ENCODE assay signal across 4 cellular contexts in the genomic region with DNA sequence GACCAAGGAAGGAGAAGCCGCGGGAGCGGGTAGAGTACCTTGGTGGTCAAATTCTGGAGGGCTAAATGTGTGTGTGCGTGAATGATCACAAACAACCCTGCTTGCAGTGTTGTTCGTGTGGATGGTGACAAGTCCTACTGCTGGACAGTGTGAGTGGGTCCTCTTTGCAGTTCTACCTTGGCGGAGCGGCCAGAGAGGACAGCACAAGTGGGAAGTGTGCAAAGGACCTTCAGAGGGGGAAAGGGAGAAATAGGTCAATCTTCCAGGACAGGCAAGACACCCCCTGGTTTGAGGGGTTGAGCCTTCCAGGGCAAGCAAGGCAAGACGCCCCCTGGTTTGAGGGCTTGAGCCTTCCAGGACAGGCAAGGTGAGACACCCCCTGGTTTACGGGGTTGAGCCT.
DNase-seq lines count a peak whose midpoint lies in the region; TF ChIP-seq lines count a peak whose summit lies in the region.
"Not testable (repeated sequence)": the region's sequence is repeated elsewhere in the genome, so short reads cannot be mapped to it uniquely, and the experiment has no call there.

No MANE protein-coding gene starts in this region.

- H3K27ac ChIP-seq in hepatocyte, result peak overlapping the region; percentile 86
- H3K27ac ChIP-seq in neural progenitor cell, result not testable (repeated sequence)

- peak overlapping the region; percentile 61 for H3K4me2 ChIP-seq in hepatocyte
- H3K4me2 ChIP-seq in neural progenitor cell, result not testable (repeated sequence)

- H3K27ac Mint-ChIP-seq in MCF 10A (ENCODE audit: low read depth, unreplicated experiment) (peak overlapping the region; percentile 32), nephron (peak overlapping the region in 2 of 3 experiments; percentile 49 to 87), neural progenitor cell (peak overlapping the region; percentile 54)

- not testable (repeated sequence) for H2AFZ ChIP-seq in hepatocyte; neural progenitor cell (replicated peaks)

- not testable (repeated sequence) for H3K27me3 Mint-ChIP-seq in MCF 10A (ENCODE audit: insufficient read depth, unreplicated experiment); nephron (ENCODE audit: low read depth); neural progenitor cell (ENCODE audit: insufficient read depth, low read depth)

- H3K9me3 Mint-ChIP-seq in MCF 10A (ENCODE audit: unreplicated experiment); nephron; neural progenitor cell: not testable (repeated sequence)

- H3K9ac ChIP-seq in neural progenitor cell, result not testable (repeated sequence)

- not testable (repeated sequence) for H3K4me1 ChIP-seq in hepatocyte (ENCODE audit: insufficient read depth)
- H3K4me1 ChIP-seq in neural progenitor cell, result peaks cover 14% of the 10 kb centered on the region

- intact Hi-C loops in MCF 10A (cut with micrococcal nuclease), result not testable (repeated sequence)

- H3K4me1 Mint-ChIP-seq in MCF 10A (ENCODE audit: insufficient read depth, unreplicated experiment); nephron; neural progenitor cell: not testable (repeated sequence)

- BruUV-seq in MCF 10A (replicated peaks; lab: Mats Ljungman, UMichigan), result not testable (repeated sequence)

- CTCF ChIA-PET in MCF 10A (lab: Yijun Ruan, JAX), result not testable (repeated sequence)

- not testable (repeated sequence) for H3K9me2 ChIP-seq in hepatocyte (replicated peaks; ENCODE audit: insufficient read depth)

- 96% methylated on average over 9 of the region's 9 CpGs for WGBS in hepatocyte (ENCODE audit: low lambda C conversion rate, missing lambda C conversion rate)

- TF ChIP-seq CTCF in MCF 10A (IDR thresholded peaks at IDR 0.05; ENCODE audit: unreplicated experiment); hepatocyte (IDR thresholded peaks at IDR 0.05; ENCODE audit: poor library complexity); nephron (IDR thresholded peaks at IDR 0.05; ENCODE audit: unreplicated experiment in 3 of 3); neural progenitor cell (IDR thresholded peaks at IDR 0.05): not testable (repeated sequence)

- POLR2A ChIA-PET in MCF 10A (lab: Yijun Ruan, JAX), result not testable (repeated sequence)

- not testable (repeated sequence) for H3K9me3 ChIP-seq in hepatocyte (ENCODE audit: low read depth); neural progenitor cell (ENCODE audit: low read depth)

- H3K27me3 ChIP-seq in hepatocyte, neural progenitor cell: not testable (repeated sequence)

- H3K36me3 ChIP-seq in hepatocyte (replicated peaks; ENCODE audit: insufficient read depth, low read depth); neural progenitor cell: not testable (repeated sequence)

- not testable (repeated sequence) for H3K36me3 Mint-ChIP-seq in MCF 10A (ENCODE audit: insufficient read depth, unreplicated experiment); nephron (ENCODE audit: low read depth); neural progenitor cell

- not testable (repeated sequence) for H3K79me2 ChIP-seq in hepatocyte; neural progenitor cell (ENCODE audit: low read depth)

- DNase-seq in MCF 10A (ENCODE audit: unreplicated experiment); hepatocyte (ENCODE audit: low spot score); neural progenitor cell (ENCODE audit: low spot score): not testable (repeated sequence)

- not testable (repeated sequence) for H4K20me1 ChIP-seq in hepatocyte (ENCODE audit: insufficient read depth, poor library complexity, severe bottlenecking); neural progenitor cell (ENCODE audit: low read depth)

- H3F3A ChIP-seq in neural progenitor cell (ENCODE audit: low read depth), result peaks cover 11% of the 10 kb centered on the region

- H3K4me3 Mint-ChIP-seq in MCF 10A (ENCODE audit: unreplicated experiment); nephron; neural progenitor cell: not testable (repeated sequence)

- not testable (repeated sequence) for H3K4me3 ChIP-seq in hepatocyte, neural progenitor cell
